2 cellular contexts compared by ENCODE assay signal in the genomic region with DNA sequence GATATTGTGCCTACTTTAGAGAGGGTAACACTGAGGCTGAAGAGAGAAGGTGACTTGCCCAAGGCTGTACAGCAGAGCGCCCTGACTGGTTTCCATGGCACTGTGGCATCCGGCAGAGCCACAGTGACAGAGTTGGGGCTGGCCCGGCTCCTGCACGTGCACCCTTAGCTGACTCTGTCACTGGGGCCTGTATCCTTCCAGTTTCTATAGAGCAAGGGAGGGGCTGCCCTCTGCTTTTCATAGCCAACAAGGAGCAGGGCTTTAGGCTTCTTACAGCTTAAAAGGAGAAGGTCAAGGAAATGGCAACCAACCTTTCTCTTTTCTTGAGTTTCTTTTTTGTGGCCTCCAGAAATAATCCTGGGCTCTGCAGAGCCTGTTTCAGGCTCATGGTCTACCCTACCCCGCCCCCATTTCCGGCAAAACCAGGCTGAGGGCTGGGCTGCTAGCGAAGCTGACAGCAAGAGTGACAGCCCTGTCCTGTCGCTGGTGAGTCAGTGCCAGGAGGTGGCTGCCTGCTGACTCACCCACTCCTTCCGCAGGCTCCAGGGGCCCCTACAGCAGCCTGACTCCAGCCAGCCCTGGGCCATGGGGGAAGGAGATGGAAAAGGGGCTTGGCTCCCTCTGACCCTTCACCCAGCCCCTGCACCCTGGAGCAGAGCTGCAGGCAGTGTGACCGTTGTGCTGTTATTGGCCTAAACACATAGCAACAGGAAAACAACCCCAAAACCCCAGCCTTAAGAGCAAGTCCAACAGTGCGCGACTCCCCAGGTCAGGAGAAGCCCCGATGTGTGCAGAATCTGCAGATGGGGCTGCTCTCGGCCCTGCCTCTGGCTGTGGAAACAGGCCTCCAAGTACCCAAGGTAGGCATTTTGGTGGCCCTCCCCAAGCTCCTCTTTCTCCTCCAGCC.
A peak's percentile ranks its signal among the peaks of the same experiment; 100 is the strongest.
TF ChIP-seq lines count a peak whose summit lies in the region.

No MANE protein-coding gene starts in this region.

TF ChIP-seq in Ishikawa, 13 proteins besides CTCF, POLR2A, EP300 and RAD21 (continued from another document):
- TF ChIP-seq, protein P1, sequence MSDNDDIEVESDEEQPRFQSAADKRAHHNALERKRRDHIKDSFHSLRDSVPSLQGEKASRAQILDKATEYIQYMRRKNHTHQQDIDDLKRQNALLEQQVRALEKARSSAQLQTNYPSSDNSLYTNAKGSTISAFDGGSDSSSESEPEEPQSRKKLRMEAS (IDR thresholded peaks at IDR 0.05): peak; percentile 64
- TF ChIP-seq EGR1 (IDR thresholded peaks at IDR 0.05): no peak
- TF ChIP-seq ZBTB7A (IDR thresholded peaks at IDR 0.05; ENCODE audit: low read depth): no peak
- TF ChIP-seq, protein P2, sequence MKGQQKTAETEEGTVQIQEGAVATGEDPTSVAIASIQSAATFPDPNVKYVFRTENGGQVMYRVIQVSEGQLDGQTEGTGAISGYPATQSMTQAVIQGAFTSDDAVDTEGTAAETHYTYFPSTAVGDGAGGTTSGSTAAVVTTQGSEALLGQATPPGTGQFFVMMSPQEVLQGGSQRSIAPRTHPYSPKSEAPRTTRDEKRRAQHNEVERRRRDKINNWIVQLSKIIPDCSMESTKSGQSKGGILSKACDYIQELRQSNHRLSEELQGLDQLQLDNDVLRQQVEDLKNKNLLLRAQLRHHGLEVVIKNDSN (IDR thresholded peaks at IDR 0.05): no peak
- TF ChIP-seq, protein P3, sequence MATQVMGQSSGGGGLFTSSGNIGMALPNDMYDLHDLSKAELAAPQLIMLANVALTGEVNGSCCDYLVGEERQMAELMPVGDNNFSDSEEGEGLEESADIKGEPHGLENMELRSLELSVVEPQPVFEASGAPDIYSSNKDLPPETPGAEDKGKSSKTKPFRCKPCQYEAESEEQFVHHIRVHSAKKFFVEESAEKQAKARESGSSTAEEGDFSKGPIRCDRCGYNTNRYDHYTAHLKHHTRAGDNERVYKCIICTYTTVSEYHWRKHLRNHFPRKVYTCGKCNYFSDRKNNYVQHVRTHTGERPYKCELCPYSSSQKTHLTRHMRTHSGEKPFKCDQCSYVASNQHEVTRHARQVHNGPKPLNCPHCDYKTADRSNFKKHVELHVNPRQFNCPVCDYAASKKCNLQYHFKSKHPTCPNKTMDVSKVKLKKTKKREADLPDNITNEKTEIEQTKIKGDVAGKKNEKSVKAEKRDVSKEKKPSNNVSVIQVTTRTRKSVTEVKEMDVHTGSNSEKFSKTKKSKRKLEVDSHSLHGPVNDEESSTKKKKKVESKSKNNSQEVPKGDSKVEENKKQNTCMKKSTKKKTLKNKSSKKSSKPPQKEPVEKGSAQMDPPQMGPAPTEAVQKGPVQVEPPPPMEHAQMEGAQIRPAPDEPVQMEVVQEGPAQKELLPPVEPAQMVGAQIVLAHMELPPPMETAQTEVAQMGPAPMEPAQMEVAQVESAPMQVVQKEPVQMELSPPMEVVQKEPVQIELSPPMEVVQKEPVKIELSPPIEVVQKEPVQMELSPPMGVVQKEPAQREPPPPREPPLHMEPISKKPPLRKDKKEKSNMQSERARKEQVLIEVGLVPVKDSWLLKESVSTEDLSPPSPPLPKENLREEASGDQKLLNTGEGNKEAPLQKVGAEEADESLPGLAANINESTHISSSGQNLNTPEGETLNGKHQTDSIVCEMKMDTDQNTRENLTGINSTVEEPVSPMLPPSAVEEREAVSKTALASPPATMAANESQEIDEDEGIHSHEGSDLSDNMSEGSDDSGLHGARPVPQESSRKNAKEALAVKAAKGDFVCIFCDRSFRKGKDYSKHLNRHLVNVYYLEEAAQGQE (IDR thresholded peaks at IDR 0.05; ENCODE audit: low read depth): no peak
- peak; percentile 39; the same call in 1 of the 2 replicates for TF ChIP-seq TEAD4 (IDR thresholded peaks at IDR 0.05)
- TF ChIP-seq YY1 (IDR thresholded peaks at IDR 0.05; ENCODE audit: low read depth): peak; percentile 29; the same call in 1 of the 2 replicates
- peak; percentile 49; the same call in 1 of the 2 replicates for TF ChIP-seq FOXM1 (IDR thresholded peaks at IDR 0.05; ENCODE audit: borderline replicate concordance, low read depth)
- no peak for TF ChIP-seq CREB1 (IDR thresholded peaks at IDR 0.05; ENCODE audit: low read depth)

TF ChIP-seq in K562, 482 proteins besides CTCF, POLR2A, EP300 and RAD21 (continued from another document and continues in another):
- TF ChIP-seq BCOR (IDR thresholded peaks at IDR 0.05): 0 out of 2 replicates have a peak, but pooled peaks have one; percentile 59
- TF ChIP-seq TAF7 (tag; IDR thresholded peaks at IDR 0.05): peak; percentile 9; the same call in 1 of the 2 replicates
- no peak for TF ChIP-seq BCL6 (CRISPR knock-in tag; IDR thresholded peaks at IDR 0.05)
- peak; percentile 87; the same call in 1 of the 2 replicates for TF ChIP-seq MYNN (IDR thresholded peaks at IDR 0.05)
- TF ChIP-seq MYNN (CRISPR knock-in tag; IDR thresholded peaks at IDR 0.05): no peak
- TF ChIP-seq L3MBTL2 (IDR thresholded peaks at IDR 0.05): peak; percentile 60
- TF ChIP-seq JUN (IDR thresholded peaks at IDR 0.05; ENCODE audit: borderline replicate concordance, low read depth, low read length): peak; percentile 99
- TF ChIP-seq JUN (CRISPR knock-in tag; IDR thresholded peaks at IDR 0.05; ENCODE audit: borderline replicate concordance): peak; percentile 95; the same call in 1 of the 2 replicates
- TF ChIP-seq, protein P4, sequence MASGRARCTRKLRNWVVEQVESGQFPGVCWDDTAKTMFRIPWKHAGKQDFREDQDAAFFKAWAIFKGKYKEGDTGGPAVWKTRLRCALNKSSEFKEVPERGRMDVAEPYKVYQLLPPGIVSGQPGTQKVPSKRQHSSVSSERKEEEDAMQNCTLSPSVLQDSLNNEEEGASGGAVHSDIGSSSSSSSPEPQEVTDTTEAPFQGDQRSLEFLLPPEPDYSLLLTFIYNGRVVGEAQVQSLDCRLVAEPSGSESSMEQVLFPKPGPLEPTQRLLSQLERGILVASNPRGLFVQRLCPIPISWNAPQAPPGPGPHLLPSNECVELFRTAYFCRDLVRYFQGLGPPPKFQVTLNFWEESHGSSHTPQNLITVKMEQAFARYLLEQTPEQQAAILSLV (tag; IDR thresholded peaks at IDR 0.05): 0 out of 2 replicates have a peak, but pooled peaks have one; percentile 4
- peak; percentile 70 for TF ChIP-seq EP400 (IDR thresholded peaks at IDR 0.05)
- TF ChIP-seq FOXK2 (conservative IDR thresholded peaks at IDR 0.05 in 1 of 2, IDR thresholded peaks at IDR 0.05 in 1 of 2; ENCODE audit: low read depth in 2 of 2): peak in 1 of 2 experiments; percentile 47; a peak in 2 of 4 replicates
- TF ChIP-seq TBP (optimal IDR thresholded peaks at IDR 0.05; ENCODE audit: low read depth, low read length): peak; percentile 17
- 0 out of 2 replicates have a peak, but pooled peaks have one; percentile 15 for TF ChIP-seq MEF2D (tag; conservative IDR thresholded peaks at IDR 0.05; ENCODE audit: low read depth)
- TF ChIP-seq PHF21A (IDR thresholded peaks at IDR 0.05; ENCODE audit: borderline replicate concordance, low read depth): peak; percentile 40; the same call in 1 of the 2 replicates
- 0 out of 2 replicates have a peak, but pooled peaks have one; percentile 30 for TF ChIP-seq RFX7 (CRISPR knock-in tag; IDR thresholded peaks at IDR 0.05)
- TF ChIP-seq MECOM (CRISPR knock-in tag; IDR thresholded peaks at IDR 0.05): 0 out of 2 replicates have a peak, but pooled peaks have one; percentile 43
- peak; percentile 61 for TF ChIP-seq ZNF830 (CRISPR knock-in tag; IDR thresholded peaks at IDR 0.05)
- no peak for TF ChIP-seq SNRNP70 (optimal IDR thresholded peaks at IDR 0.05; ENCODE audit: low read depth, low read length)
- TF ChIP-seq, protein P3 (CRISPR knock-in tag; IDR thresholded peaks at IDR 0.05; ENCODE audit: low read depth): 0 out of 2 replicates have a peak, but pooled peaks have one; percentile 26
- no peak for TF ChIP-seq NFATC3 (IDR thresholded peaks at IDR 0.05)
- TF ChIP-seq, protein P5, sequence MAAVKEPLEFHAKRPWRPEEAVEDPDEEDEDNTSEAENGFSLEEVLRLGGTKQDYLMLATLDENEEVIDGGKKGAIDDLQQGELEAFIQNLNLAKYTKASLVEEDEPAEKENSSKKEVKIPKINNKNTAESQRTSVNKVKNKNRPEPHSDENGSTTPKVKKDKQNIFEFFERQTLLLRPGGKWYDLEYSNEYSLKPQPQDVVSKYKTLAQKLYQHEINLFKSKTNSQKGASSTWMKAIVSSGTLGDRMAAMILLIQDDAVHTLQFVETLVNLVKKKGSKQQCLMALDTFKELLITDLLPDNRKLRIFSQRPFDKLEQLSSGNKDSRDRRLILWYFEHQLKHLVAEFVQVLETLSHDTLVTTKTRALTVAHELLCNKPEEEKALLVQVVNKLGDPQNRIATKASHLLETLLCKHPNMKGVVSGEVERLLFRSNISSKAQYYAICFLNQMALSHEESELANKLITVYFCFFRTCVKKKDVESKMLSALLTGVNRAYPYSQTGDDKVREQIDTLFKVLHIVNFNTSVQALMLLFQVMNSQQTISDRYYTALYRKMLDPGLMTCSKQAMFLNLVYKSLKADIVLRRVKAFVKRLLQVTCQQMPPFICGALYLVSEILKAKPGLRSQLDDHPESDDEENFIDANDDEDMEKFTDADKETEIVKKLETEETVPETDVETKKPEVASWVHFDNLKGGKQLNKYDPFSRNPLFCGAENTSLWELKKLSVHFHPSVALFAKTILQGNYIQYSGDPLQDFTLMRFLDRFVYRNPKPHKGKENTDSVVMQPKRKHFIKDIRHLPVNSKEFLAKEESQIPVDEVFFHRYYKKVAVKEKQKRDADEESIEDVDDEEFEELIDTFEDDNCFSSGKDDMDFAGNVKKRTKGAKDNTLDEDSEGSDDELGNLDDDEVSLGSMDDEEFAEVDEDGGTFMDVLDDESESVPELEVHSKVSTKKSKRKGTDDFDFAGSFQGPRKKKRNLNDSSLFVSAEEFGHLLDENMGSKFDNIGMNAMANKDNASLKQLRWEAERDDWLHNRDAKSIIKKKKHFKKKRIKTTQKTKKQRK (IDR thresholded peaks at IDR 0.05; ENCODE audit: borderline replicate concordance, low read depth, low read length): no peak
- no peak for TF ChIP-seq HNRNPL (IDR thresholded peaks at IDR 0.05; ENCODE audit: low read depth, low read length)
- TF ChIP-seq MAFK (IDR thresholded peaks at IDR 0.05; ENCODE audit: low read length): peak; percentile 78; the same call in 1 of the 2 replicates
- peak; percentile 90 for TF ChIP-seq ARID1B (IDR thresholded peaks at IDR 0.05)
- no peak for TF ChIP-seq SAFB (IDR thresholded peaks at IDR 0.05; ENCODE audit: borderline replicate concordance, low read depth, low read length)
- no peak for TF ChIP-seq RBM14 (IDR thresholded peaks at IDR 0.05; ENCODE audit: borderline replicate concordance, insufficient read depth, low read depth, low read length)
- TF ChIP-seq TCFL5 (CRISPR knock-in tag; conservative IDR thresholded peaks at IDR 0.05): 0 out of 2 replicates have a peak, but pooled peaks have one; percentile 8
- TF ChIP-seq MYBL2 (IDR thresholded peaks at IDR 0.05; ENCODE audit: low read depth): no peak
- no peak for TF ChIP-seq MYBL2 (CRISPR knock-in tag; IDR thresholded peaks at IDR 0.05; ENCODE audit: borderline replicate concordance)
- no peak for TF ChIP-seq ZNF311 (CRISPR knock-in tag; IDR thresholded peaks at IDR 0.05)
- TF ChIP-seq, protein P6, sequence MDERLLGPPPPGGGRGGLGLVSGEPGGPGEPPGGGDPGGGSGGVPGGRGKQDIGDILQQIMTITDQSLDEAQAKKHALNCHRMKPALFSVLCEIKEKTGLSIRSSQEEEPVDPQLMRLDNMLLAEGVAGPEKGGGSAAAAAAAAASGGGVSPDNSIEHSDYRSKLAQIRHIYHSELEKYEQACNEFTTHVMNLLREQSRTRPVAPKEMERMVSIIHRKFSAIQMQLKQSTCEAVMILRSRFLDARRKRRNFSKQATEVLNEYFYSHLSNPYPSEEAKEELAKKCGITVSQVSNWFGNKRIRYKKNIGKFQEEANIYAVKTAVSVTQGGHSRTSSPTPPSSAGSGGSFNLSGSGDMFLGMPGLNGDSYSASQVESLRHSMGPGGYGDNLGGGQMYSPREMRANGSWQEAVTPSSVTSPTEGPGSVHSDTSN (CRISPR knock-in tag; IDR thresholded peaks at IDR 0.05; ENCODE audit: low read depth): peak; percentile 93
- TF ChIP-seq, protein P6 (tag; conservative IDR thresholded peaks at IDR 0.05; ENCODE audit: low read depth): peak; percentile 97
- TF ChIP-seq SMARCA5 (IDR thresholded peaks at IDR 0.05): peak; percentile 88; the same call in 1 of the 2 replicates
- no peak for TF ChIP-seq SMARCB1 (IDR thresholded peaks at IDR 0.05; ENCODE audit: insufficient read length, low read depth)
- peak; percentile 99 for TF ChIP-seq JUND (IDR thresholded peaks at IDR 0.05; ENCODE audit: borderline replicate concordance, low read depth, low read length)
- TF ChIP-seq JUND (tag; IDR thresholded peaks at IDR 0.05; ENCODE audit: borderline replicate concordance, low read depth, low read length): peak; percentile 97; the same call in 1 of the 3 replicates
